2 cellular contexts compared by ENCODE assay signal in the genomic region with DNA sequence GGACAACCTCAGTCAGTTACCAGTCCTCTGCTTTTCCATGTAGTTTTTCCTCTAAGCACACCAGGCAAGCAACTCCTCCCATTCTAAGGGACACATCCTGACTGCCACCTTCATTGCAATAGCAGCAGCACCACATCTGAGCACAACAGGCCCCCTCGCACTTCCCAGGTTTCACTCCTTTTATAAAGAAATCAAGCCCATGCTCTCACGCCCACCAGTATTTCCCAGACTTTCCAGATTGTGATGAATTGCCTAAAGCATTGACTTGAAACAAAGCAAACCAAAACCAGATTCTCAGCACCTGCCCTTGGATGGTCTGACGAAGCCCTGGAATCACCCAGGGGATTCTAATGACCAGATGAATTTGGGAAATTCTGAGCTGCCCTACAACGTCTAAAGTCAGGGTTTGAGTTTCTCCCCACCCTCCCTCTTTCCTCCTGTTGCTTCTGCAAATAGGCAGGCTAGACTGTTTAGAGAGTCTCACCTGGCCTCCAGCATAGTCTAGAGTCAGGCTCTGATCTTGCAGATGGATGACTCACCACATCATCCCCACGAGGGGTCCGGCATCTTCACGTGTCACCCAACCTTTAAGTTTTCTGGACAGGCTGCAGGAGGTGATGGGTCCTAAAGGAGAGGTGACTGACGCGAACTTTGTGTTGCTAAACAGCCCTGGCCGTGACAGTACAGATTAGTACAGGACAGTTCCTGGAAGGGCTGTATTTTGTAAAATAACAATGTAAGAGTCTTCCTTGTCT.
TF ChIP-seq lines count a peak whose summit lies in the region.

No MANE protein-coding gene starts in this region.

TF ChIP-seq in HCT116, 20 proteins besides CTCF, POLR2A, EP300 and RAD21:
- TF ChIP-seq, protein P1, sequence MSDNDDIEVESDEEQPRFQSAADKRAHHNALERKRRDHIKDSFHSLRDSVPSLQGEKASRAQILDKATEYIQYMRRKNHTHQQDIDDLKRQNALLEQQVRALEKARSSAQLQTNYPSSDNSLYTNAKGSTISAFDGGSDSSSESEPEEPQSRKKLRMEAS (IDR thresholded peaks at IDR 0.05) = 0 out of 2 replicates have a peak, but pooled peaks have one; percentile 23
- no peak for TF ChIP-seq EZH2 (IDR thresholded peaks at IDR 0.05)
- no peak for TF ChIP-seq ZFX (IDR thresholded peaks at IDR 0.05)

TF ChIP-seq in GM12878, 131 proteins besides CTCF, POLR2A, EP300 and RAD21:
- TF ChIP-seq, protein P2, sequence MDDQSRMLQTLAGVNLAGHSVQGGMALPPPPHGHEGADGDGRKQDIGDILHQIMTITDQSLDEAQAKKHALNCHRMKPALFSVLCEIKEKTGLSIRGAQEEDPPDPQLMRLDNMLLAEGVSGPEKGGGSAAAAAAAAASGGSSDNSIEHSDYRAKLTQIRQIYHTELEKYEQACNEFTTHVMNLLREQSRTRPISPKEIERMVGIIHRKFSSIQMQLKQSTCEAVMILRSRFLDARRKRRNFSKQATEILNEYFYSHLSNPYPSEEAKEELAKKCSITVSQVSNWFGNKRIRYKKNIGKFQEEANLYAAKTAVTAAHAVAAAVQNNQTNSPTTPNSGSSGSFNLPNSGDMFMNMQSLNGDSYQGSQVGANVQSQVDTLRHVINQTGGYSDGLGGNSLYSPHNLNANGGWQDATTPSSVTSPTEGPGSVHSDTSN (IDR thresholded peaks at IDR 0.05; ENCODE audit: insufficient replicate concordance, low read depth, low read length) = no peak
- TF ChIP-seq, protein P3, sequence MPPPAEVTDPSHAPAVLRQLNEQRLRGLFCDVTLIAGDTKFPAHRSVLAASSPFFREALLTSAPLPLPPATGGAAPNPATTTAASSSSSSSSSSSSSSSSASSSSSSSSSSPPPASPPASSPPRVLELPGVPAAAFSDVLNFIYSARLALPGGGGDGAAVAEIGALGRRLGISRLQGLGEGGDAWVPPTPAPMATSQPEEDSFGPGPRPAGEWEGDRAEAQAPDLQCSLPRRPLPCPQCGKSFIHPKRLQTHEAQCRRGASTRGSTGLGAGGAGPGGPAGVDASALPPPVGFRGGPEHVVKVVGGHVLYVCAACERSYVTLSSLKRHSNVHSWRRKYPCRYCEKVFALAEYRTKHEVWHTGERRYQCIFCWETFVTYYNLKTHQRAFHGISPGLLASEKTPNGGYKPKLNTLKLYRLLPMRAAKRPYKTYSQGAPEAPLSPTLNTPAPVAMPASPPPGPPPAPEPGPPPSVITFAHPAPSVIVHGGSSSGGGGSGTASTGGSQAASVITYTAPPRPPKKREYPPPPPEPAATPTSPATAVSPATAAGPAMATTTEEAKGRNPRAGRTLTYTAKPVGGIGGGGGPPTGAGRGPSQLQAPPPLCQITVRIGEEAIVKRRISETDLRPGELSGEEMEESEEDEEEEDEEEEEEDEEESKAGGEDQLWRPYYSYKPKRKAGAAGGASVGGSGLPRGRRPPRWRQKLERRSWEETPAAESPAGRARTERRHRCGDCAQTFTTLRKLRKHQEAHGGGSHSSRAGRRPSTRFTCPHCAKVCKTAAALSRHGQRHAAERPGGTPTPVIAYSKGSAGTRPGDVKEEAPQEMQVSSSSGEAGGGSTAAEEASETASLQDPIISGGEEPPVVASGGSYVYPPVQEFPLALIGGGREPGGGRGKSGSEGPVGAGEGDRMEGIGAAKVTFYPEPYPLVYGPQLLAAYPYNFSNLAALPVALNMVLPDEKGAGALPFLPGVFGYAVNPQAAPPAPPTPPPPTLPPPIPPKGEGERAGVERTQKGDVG (CRISPR knock-in tag; IDR thresholded peaks at IDR 0.05) = no peak
- TF ChIP-seq YY1 (IDR thresholded peaks at IDR 0.05; ENCODE audit: low read depth, low read length) (no peak), SIX5 (IDR thresholded peaks at IDR 0.05; ENCODE audit: low read depth, low read length, severe bottlenecking) (no peak), POU2F2 (IDR thresholded peaks at IDR 0.05; ENCODE audit: borderline replicate concordance, low read depth, low read length) (no peak), RAD51 (IDR thresholded peaks at IDR 0.05) (no peak), GABPA (IDR thresholded peaks at IDR 0.05; ENCODE audit: low read depth) (no peak), LARP7 (IDR thresholded peaks at IDR 0.05) (no peak), ZNF24 (IDR thresholded peaks at IDR 0.05) (no peak)
